In genomic region chr6:118934461-118935330, GRCh38 we compare ENCODE assay signal across 8 cellular contexts. TPM values are rescaled to one million over a fixed set of nuclear protein-coding genes. Genes with fewer than 3 reads are reported as not detected.
DNase-seq lines count a peak whose midpoint lies in the region; ATAC-seq and TF ChIP-seq lines count a peak whose summit lies in the region.

TSS of gene MCM9 (minus strand) at chr6:118935159. CDS start at chr6:118931723, 3,436 bp downstream.

- H3K27me3 Mint-ChIP-seq in Caco-2 (ENCODE audit: insufficient read depth, unreplicated experiment) (no peaks in the 10 kb centered on the region), endodermal cell (ENCODE audit: insufficient read depth) (no peaks in the 10 kb centered on the region)
- H3K27me3 Mint-ChIP-seq in activated CD8-positive, alpha-beta memory T cell treated with anti-CD3 and anti-CD28 coated beads, Interleukin-2, amount 10 ng/mL, durations not matched to agents 7 days and 5 days: no peaks in the 10 kb centered on the region

- H3K4me3 Mint-ChIP-seq in Caco-2 (ENCODE audit: unreplicated experiment) (peak within 1 kb of the TSS; percentile 87), endodermal cell (peak within 1 kb of the TSS; percentile 85)
- peak within 1 kb of the TSS; percentile 79 for H3K4me3 Mint-ChIP-seq in activated CD8-positive, alpha-beta memory T cell treated with anti-CD3 and anti-CD28 coated beads, Interleukin-2, amount 10 ng/mL, durations not matched to agents 7 days and 5 days

- H3K9me3 Mint-ChIP-seq in Caco-2 (ENCODE audit: unreplicated experiment) (no peaks in the 10 kb centered on the region), endodermal cell (peaks cover 18% of the 10 kb centered on the region)
- H3K9me3 Mint-ChIP-seq in activated CD8-positive, alpha-beta memory T cell treated with anti-CD3 and anti-CD28 coated beads, Interleukin-2, amount 10 ng/mL, durations not matched to agents 7 days and 5 days (ENCODE audit: low read depth): peaks cover 4% of the 10 kb centered on the region

- H3K36me3 ChIP-seq in Caco-2 (ENCODE audit: control insufficient read depth, insufficient read depth, low read length) (no peaks in the 10 kb centered on the region), NT2/D1 (ENCODE audit: insufficient read depth, insufficient read length, low read length) (peaks cover 12% of the 10 kb centered on the region), endodermal cell (ENCODE audit: control insufficient read depth, insufficient read depth, low read length) (peaks cover 29% of the 10 kb centered on the region)

- H3K9me3 ChIP-seq in Caco-2 (no peaks in the 10 kb centered on the region), NT2/D1 (ENCODE audit: insufficient read depth, low read length) (no peaks in the 10 kb centered on the region; the same call in 1 of the 2 replicates), endodermal cell (ENCODE audit: control insufficient read depth, low read length) (peaks cover 22% of the 10 kb centered on the region)

- peak; percentile 95 for ATAC-seq in GM21360 (IDR thresholded peaks at IDR 0.05; ENCODE audit: unreplicated experiment)
- ATAC-seq in activated CD8-positive, alpha-beta memory T cell treated with anti-CD3 and anti-CD28 coated beads, Interleukin-2, amount 10 ng/mL, durations not matched to agents 7 days and 5 days: peak; percentile 95

- H3K36me3 Mint-ChIP-seq in Caco-2 (ENCODE audit: insufficient read depth, unreplicated experiment) (peaks cover 21% of the 10 kb centered on the region), endodermal cell (ENCODE audit: low read depth) (peaks cover 41% of the 10 kb centered on the region)
- H3K36me3 Mint-ChIP-seq in activated CD8-positive, alpha-beta memory T cell treated with anti-CD3 and anti-CD28 coated beads, Interleukin-2, amount 10 ng/mL, durations not matched to agents 7 days and 5 days: peaks cover 46% of the 10 kb centered on the region

- H3K27me3 ChIP-seq in Caco-2 (replicated peaks; ENCODE audit: control insufficient read depth, insufficient read depth, low read length) (no peaks in the 10 kb centered on the region), NT2/D1 (ENCODE audit: insufficient read depth, insufficient read length) (no peaks in the 10 kb centered on the region), endodermal cell (ENCODE audit: control insufficient read depth, insufficient read depth, low read length, poor library complexity, severe bottlenecking) (no peaks in the 10 kb centered on the region)

- POLR2A ChIA-PET in Caco-2 (lab: Charles Lee): no interaction called here

- H3K4me1 ChIP-seq in Caco-2 (no peaks in the 10 kb centered on the region), NT2/D1 (ENCODE audit: insufficient read depth, insufficient read length) (no peaks in the 10 kb centered on the region), endodermal cell (ENCODE audit: control insufficient read depth, insufficient read depth, low read length) (no peaks in the 10 kb centered on the region)

- H3K9ac ChIP-seq in NT2/D1 (ENCODE audit: insufficient read length, low read depth) (peak within 1 kb of the TSS; percentile 82), endodermal cell (ENCODE audit: extremely low read depth, low read length, poor library complexity, severe bottlenecking) (peak within 1 kb of the TSS; percentile 91)

- H3K27ac Mint-ChIP-seq in Caco-2 (ENCODE audit: unreplicated experiment): peak within 1 kb of the TSS; percentile 77
- peak within 1 kb of the TSS; percentile 93 for H3K27ac Mint-ChIP-seq in activated CD8-positive, alpha-beta memory T cell treated with anti-CD3 and anti-CD28 coated beads, Interleukin-2, amount 10 ng/mL, durations not matched to agents 7 days and 5 days
- peak within 1 kb of the TSS; percentile 98 for H3K27ac Mint-ChIP-seq in endodermal cell

- intact Hi-C loops in Caco-2 (cut with micrococcal nuclease; ENCODE audit: unreplicated experiment): loop anchor here (2.0 kb wide), 1 partner anchor 40 kb away; the partner anchor contains the start of gene ASF1A

- CTCF ChIA-PET in Caco-2 (lab: Charles Lee): no interaction called here
- CTCF ChIA-PET in activated CD8-positive, alpha-beta memory T cell treated with anti-CD3 and anti-CD28 coated beads, Interleukin-2, amount 10 ng/mL, durations not matched to agents 7 days and 5 days (lab: Charles Lee): interaction anchor here (0.9 to 2.1 kb wide), 4 partner anchors 38 to 176 kb away, joined by 3 to 8 read pairs (median 5); partner anchors contain the start of gene FAM184A

- 0% methylated on average over 19 to 95 of the region's 95 CpGs for whole genome bisulfite sequencing in endodermal cell (ENCODE audit: insufficient coverage in 1 of 2, insufficient read length in 1 of 2), 2 experiments

- peak within 1 kb of the TSS; percentile 92 for H3K4me3 ChIP-seq in Caco-2 (ENCODE audit: low read depth, low read length)
- H3K4me3 ChIP-seq in NT2/D1 (ENCODE audit: insufficient read length, low read depth): peak within 1 kb of the TSS; percentile 88
- H3K4me3 ChIP-seq in endodermal cell (ENCODE audit: low read length): peak within 1 kb of the TSS; percentile 85

- peak within 1 kb of the TSS; percentile 92 for H3K27ac ChIP-seq in endodermal cell (ENCODE audit: low read depth, low read length)

- H3K4me1 Mint-ChIP-seq in Caco-2 (ENCODE audit: low read depth, unreplicated experiment) (peaks cover 16% of the 10 kb centered on the region), endodermal cell (peaks cover 11% of the 10 kb centered on the region)
- peaks cover 39% of the 10 kb centered on the region for H3K4me1 Mint-ChIP-seq in activated CD8-positive, alpha-beta memory T cell treated with anti-CD3 and anti-CD28 coated beads, Interleukin-2, amount 10 ng/mL, durations not matched to agents 7 days and 5 days

- DNase-seq in Caco-2 (peak; percentile 88 to 93), HT-29 (ENCODE audit: low spot score) (peak; percentile 87), NT2/D1 (ENCODE audit: low read depth, low spot score) (peak; percentile 78), endodermal cell (peak; percentile 98), mesenteric fat pad (ENCODE audit: low spot score) (peak; percentile 98)
- peak; percentile 91 for DNase-seq in activated CD8-positive, alpha-beta memory T cell treated with anti-CD3 and anti-CD28 coated beads, Interleukin-2, amount 10 ng/mL, durations not matched to agents 7 days and 5 days
- DNase-seq in stimulated activated CD8-positive, alpha-beta memory T cell treated with anti-CD3 and anti-CD28 coated beads, Interleukin-15, amount 100 ng/mL, for 24 hours (ENCODE audit: low read depth): peak; percentile 75

- TF ChIP-seq CTCF in Caco-2 (IDR thresholded peaks at IDR 0.05; ENCODE audit: insufficient read depth in 1 of 2, low read depth in 1 of 2, low read length in 1 of 2, severe bottlenecking in 1 of 2, unreplicated experiment in 1 of 2): no peak
- no peak for TF ChIP-seq CTCF in endodermal cell (conservative IDR thresholded peaks at IDR 0.05)

- BruUV-seq in Caco-2 (replicated peaks; lab: Mats Ljungman, UMichigan): no TSS peak

RNA-seq across cellular contexts. Expression of gene MCM9, which starts in this region (rescaled TPM):
- total RNA-seq in Caco-2 (2022) (13.4 and 14.4 TPM in 2 replicates), endodermal cell (10 to 100 TPM; 17.8 to 21.2 TPM), mesenteric fat pad (9.4 TPM)
- 6.0 and 6.1 TPM in 2 replicates for total RNA-seq in HT-29 (2014; rRNA removed; shearing (Covaris generic))
- total RNA-seq in activated CD8-positive, alpha-beta memory T cell treated with anti-CD3 and anti-CD28 coated beads, Interleukin-2, amount 10 ng/mL, durations not matched to agents 7 days and 5 days: 10 to 100 TPM; 19.7 to 25.5 TPM
- 12.3 TPM for polyA plus RNA-seq in endodermal cell (2013, experiment 1 of 2)
- 11.7 TPM for polyA plus RNA-seq in endodermal cell (2013, experiment 2 of 2)

Comparison
In these comparisons a context has a peak if more than half of its experiments do, and no peak if none do; other contexts are left out.
1. Peak in every context shown above with its lines: DNase-seq, ATAC-seq, H3K4me3 ChIP-seq and H3K27ac ChIP-seq.